18 cellular contexts compared by ENCODE assay signal in the genomic region with DNA sequence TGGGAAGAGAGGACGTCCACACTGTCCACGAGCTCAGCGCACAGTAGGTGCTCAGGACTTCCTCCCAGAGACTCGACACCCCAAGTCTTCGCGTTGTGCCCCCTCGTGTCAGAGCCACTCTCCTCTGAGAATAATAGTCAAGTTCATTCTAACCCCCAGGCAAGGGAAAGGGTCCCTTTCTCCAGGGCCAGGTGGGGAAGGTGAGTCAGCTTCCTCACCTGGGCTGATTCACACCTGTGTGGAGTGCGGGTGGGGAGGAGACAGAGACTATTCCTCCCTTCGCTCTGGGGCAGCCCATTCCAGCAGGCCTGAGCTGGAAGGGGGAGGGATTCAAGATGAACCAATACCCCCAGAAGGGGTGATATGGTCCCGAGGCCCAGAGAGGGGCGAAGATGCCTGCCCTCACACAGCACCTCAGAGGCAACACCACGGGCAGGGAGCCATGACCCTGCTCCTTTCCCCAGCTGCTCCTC. TPM values are rescaled to one million over a fixed set of nuclear protein-coding genes. Genes with fewer than 3 reads are reported as not detected.
DNase-seq lines count a peak whose midpoint lies in the region; ATAC-seq and TF ChIP-seq lines count a peak whose summit lies in the region.
"Had no signal": no experiment of that assay in that cellular context is flagged by ENCODE, and none has a peak within 500 bp of the region (broad histone marks: within the 10 kb centered on the region; RNA-seq: fewer than 3 reads in every experiment).

No MANE protein-coding gene starts in this region.

- peak overlapping the region; percentile 95 to 96 for H3K27ac ChIP-seq in breast epithelium
- no peak overlapping the region for H3K27ac ChIP-seq in spleen
- H3K27ac ChIP-seq: 22Rv1, BLaER1 had no signal

- ATAC-seq in left colon (no peak), HG02759 (IDR thresholded peaks at IDR 0.05; ENCODE audit: unreplicated experiment) (no peak)

- peak; percentile 76 for DNase-seq in DMS53 (lab: John Stamatoyannopoulos, UW)
- DNase-seq in DMS53 treated with DMSO at 0.1 percent for 48 hours (lab: John Stamatoyannopoulos, UW; ENCODE audit: unreplicated experiment): no peak
- no peak for DNase-seq in breast epithelium (ENCODE audit: low spot score in 2 of 2)
- peak; percentile 96 for DNase-seq in kidney tubule cell (ENCODE audit: low spot score)
- DNase-seq in spleen: peak; percentile 61
- DNase-seq in RPMI8226: no peak
- no peak for DNase-seq in left colon
- DNase-seq: activated CD4-positive, alpha-beta T cell treated with anti-CD3 and anti-CD28 coated beads for 48 hours; activated CD8-positive, alpha-beta memory T cell treated with anti-CD3 and anti-CD28 coated beads, Interleukin-2, amount 50 U/mL, for 48 hours; activated gamma-delta T cell treated with Interleukin-2 at 50 U/mL for 16 hours; HCEC 1CT; Karpas-422; NCI-H1436; NCI-H2171 had no signal

- TF ChIP-seq CTCF in breast epithelium (IDR thresholded peaks at IDR 0.05): no peak
- TF ChIP-seq CTCF in spleen (IDR thresholded peaks at IDR 0.05 in 8 of 11, conservative IDR thresholded peaks at IDR 0.05 in 3 of 11): no peak

- TF ChIP-seq POLR2A in breast epithelium (IDR thresholded peaks at IDR 0.05): no peak
- no peak for TF ChIP-seq POLR2A in spleen (IDR thresholded peaks at IDR 0.05)

- H3K4me1 ChIP-seq in breast epithelium (peaks cover 20 to 26% of the 10 kb centered on the region in 2 donors), spleen (peaks cover 20 to 58% (median 33%) of the 10 kb centered on the region in 6 donors)

- H3K9me3 ChIP-seq in breast epithelium (peaks cover 0 to under 1% of the 10 kb centered on the region in 2 donors), spleen (peaks cover 0 to under 1% (median under 1%) of the 10 kb centered on the region in 8 donors)
- H3K9me3 ChIP-seq: suprapubic skin had no signal

- intact Hi-C loops in breast epithelium (cut with DNase I; ENCODE audit: low total_unique reads): loop anchor here (5.0 to 10.0 kb wide), 2 partner anchors 45 to 558 kb away; partner anchors contain the start of gene PDGFB
- intact Hi-C loops in spleen (cut with DNase I; ENCODE audit: low total_unique reads): no loop called here
- intact Hi-C loops in left colon (cut with DNase I, micrococcal nuclease): no loop called here

- 87 to 94% (median 91%) methylated on average over 5 to 12 of the region's 12 CpGs for WGBS in spleen, 5 donors

- no peak overlapping the region for H3K4me3 ChIP-seq in breast epithelium
- H3K4me3 ChIP-seq in spleen: no peak overlapping the region
- H3K4me3 ChIP-seq: BLaER1, suprapubic skin had no signal

- H3K36me3 ChIP-seq in breast epithelium (no peaks in the 10 kb centered on the region), spleen (no peaks in the 10 kb centered on the region)
- H3K36me3 ChIP-seq: BLaER1, suprapubic skin had no signal

- H3K27me3 ChIP-seq in breast epithelium: no peaks in the 10 kb centered on the region
- no peaks in the 10 kb centered on the region for H3K27me3 ChIP-seq in spleen (replicated peaks in 1 of 7)
- H3K27me3 ChIP-seq: BLaER1, suprapubic skin had no signal

RNA-seq across cellular contexts. Expression of gene RPL3, which starts 29.1 kb away (rescaled TPM):
- total RNA-seq in breast epithelium: 1,000 to 10,000 TPM; 1,827 to 3,262 (median 2,633) TPM
- total RNA-seq in spleen: 1,000 to 10,000 TPM; 1,607 to 2,098 (median 1,685) TPM
- polyA plus RNA-seq in spleen: 1,000 to 10,000 TPM; 4,418 to 6,240 (median 4,821) TPM
- total RNA-seq in left colon: 1,000 to 10,000 TPM; 1,637 to 1,665 TPM

RNA-seq across cellular contexts. Expression of gene PDGFB, which starts 45.5 kb away (rescaled TPM):
- total RNA-seq in breast epithelium: 10 to 100 TPM in 1 of 3 donors, 1 to 10 TPM in 2; 5.3 to 11.1 (median 8.5) TPM
- 10 to 100 TPM in 2 of 7 donors, 1 to 10 TPM in 5; 2.4 to 20.5 (median 9.3) TPM for total RNA-seq in spleen
- polyA plus RNA-seq in spleen: 1 to 10 TPM; 1.7 to 8.2 (median 2.0) TPM
- total RNA-seq in left colon: 1 to 10 TPM; 2.7 to 5.3 TPM

RNA-seq across cellular contexts. Expression of gene SYNGR1, which starts 59.5 kb away (rescaled TPM):
- total RNA-seq in breast epithelium (10 to 100 TPM in 2 of 3 donors, 1 to 10 TPM in 1; 6.9 to 22.3 (median 20.5) TPM), spleen (10 to 100 TPM in 4 of 7 donors, 1 to 10 TPM in 3; 8.0 to 32.3 (median 16.1) TPM), left colon (1 to 10 TPM; 1.3 to 4.4 TPM)
- polyA plus RNA-seq in spleen: 10 to 100 TPM in 2 of 3 donors, 1 to 10 TPM in 1; 9.5 to 35.1 (median 10.5) TPM

Comparison
In these comparisons a context has a peak if more than half of its experiments do, and no peak if none do; other contexts are left out.
1. DNase-seq: peak in DMS53 (single experiment), kidney tubule cell (single experiment) and spleen (single experiment); none in DMS53 treated with DMSO at 0.1 percent for 48 hours (single experiment), breast epithelium (0 of 2), RPMI8226 (single experiment) and left colon (0 of 2).
2. H3K27ac ChIP-seq: peak in breast epithelium (2 of 2); none in spleen (0 of 8).